Comparison of ENCODE assay signal across 14 cellular contexts in the genomic region with DNA sequence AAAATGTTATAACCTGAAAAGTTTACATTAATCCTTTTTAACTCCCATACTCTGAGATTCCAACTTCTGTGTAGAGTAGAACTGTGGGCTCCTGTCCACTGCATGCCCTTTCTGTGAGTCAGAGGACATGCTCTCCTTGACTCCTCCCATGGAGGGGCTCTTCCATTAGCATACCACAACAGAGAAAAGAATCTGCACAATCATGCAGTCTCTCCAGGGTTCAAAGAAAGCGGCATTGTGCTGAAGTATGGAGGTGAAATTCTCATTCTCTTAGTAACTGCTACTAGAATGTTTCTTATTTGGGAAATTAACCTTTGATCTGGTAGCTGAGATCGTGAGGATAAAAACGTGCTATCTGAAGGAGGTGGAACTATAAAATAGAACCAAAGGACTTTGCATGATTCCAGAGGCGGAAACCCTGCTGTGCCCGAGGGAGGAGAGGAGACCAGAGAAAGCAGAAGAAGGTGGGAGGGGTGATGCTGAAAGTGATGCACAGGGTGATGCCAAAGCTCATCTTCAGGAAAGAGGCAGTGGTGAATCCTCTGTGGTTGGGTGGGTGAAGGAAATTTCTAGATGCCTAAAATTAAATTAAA.
DNase-seq lines count a peak whose midpoint lies in the region; ATAC-seq, FAIRE-seq and TF ChIP-seq lines count a peak whose summit lies in the region.
"Had no signal": no experiment of that assay in that cellular context is flagged by ENCODE, and none has a peak within 500 bp of the region (broad histone marks: within the 10 kb centered on the region; RNA-seq: fewer than 3 reads in every experiment).

No MANE protein-coding gene starts in this region.

- H3F3A ChIP-seq in smooth muscle cell (ENCODE audit: low read depth), result no peaks in the 10 kb centered on the region

- H2AFZ ChIP-seq in smooth muscle cell (ENCODE audit: low read depth), result peak overlapping the region; percentile 52

- WGBS in smooth muscle cell (ENCODE audit: low lambda C conversion rate), result 7% methylated on average over 5 of the region's 5 CpGs

- TF ChIP-seq CTCF in smooth muscle cell (IDR thresholded peaks at IDR 0.05; ENCODE audit: borderline replicate concordance, insufficient read depth, poor library complexity, severe bottlenecking), result no peak

- H3K27me3 ChIP-seq in smooth muscle cell (ENCODE audit: low read depth), result no peaks in the 10 kb centered on the region

- DNase-seq in H54 (ENCODE audit: insufficient read length, low spot score) (peak; percentile 5), T1000 (lab: John Stamatoyannopoulos, UW) (peak; percentile 24), iris pigment epithelial cell (ENCODE audit: low read depth) (peak; percentile 27), smooth muscle cell (lab: John Stamatoyannopoulos, UW; ENCODE audit: unreplicated experiment) (no peak), hypothalamus (lab: John Stamatoyannopoulos, UW) (no peak)
- no peak for DNase-seq in stimulated activated naive CD8-positive, alpha-beta T cell treated with anti-CD3 and anti-CD28 coated beads, Interleukin-15, Interleukin-2, amounts not matched to agents 100 U/mL and 50 U/mL, for 24 hours
- DNase-seq: activated naive CD4-positive, alpha-beta T cell; central memory CD4-positive, alpha-beta T cell; natural killer cell; NCI-H1105; NCI-H226 had no signal

- H3K9ac ChIP-seq in smooth muscle cell (ENCODE audit: low read depth), result no peak overlapping the region

- H3K79me2 ChIP-seq in smooth muscle cell (ENCODE audit: low read depth), result no peaks in the 10 kb centered on the region

- peak overlapping the region; percentile 9 for H3K4me3 ChIP-seq in smooth muscle cell
- H3K4me3 ChIP-seq: thoracic aorta had no signal

- no peaks in the 10 kb centered on the region for H3K9me3 ChIP-seq in smooth muscle cell (replicated peaks; ENCODE audit: low read depth)
- H3K9me3 ChIP-seq: thoracic aorta had no signal

- ATAC-seq in HG03196 (IDR thresholded peaks at IDR 0.05; ENCODE audit: unreplicated experiment) (no peak), HG02970 (IDR thresholded peaks at IDR 0.05; ENCODE audit: low FRiP score, unreplicated experiment) (no peak)
- ATAC-seq in stimulated activated naive CD8-positive, alpha-beta T cell treated with anti-CD3 and anti-CD28 coated beads, Interleukin-15, Interleukin-2, amounts not matched to agents 100 U/mL and 50 U/mL, for 24 hours, result no peak
- ATAC-seq: natural killer cell had no signal

- H3K4me2 ChIP-seq in smooth muscle cell, result peak overlapping the region; percentile 61

- H3K27ac ChIP-seq in smooth muscle cell (ENCODE audit: low read depth), result peak overlapping the region; percentile 29
- H3K27ac ChIP-seq: thoracic aorta had no signal

- no peak for FAIRE-seq in H54 (lab: Jason Lieb, UNC)

- TF ChIP-seq POLR2A in H54 (IDR thresholded peaks at IDR 0.05; ENCODE audit: low read depth, low read length), result no peak

- no peaks in the 10 kb centered on the region for H4K20me1 ChIP-seq in smooth muscle cell (ENCODE audit: low read depth)

- H3K36me3 ChIP-seq in smooth muscle cell (ENCODE audit: low read depth), result no peaks in the 10 kb centered on the region
- H3K36me3 ChIP-seq: thoracic aorta had no signal

- H3K4me1 ChIP-seq in smooth muscle cell (ENCODE audit: low read depth), result peaks cover 25% of the 10 kb centered on the region

Comparison
In these comparisons a context has a peak if more than half of its experiments do, and no peak if none do; other contexts are left out.
1. DNase-seq: peak in H54 (single experiment), T1000 (single experiment) and iris pigment epithelial cell (single experiment); none in smooth muscle cell (single experiment), hypothalamus (0 of 51) and stimulated activated naive CD8-positive, alpha-beta T cell treated with anti-CD3 and anti-CD28 coated beads, Interleukin-15, Interleukin-2, amounts not matched to agents 100 U/mL and 50 U/mL, for 24 hours (single experiment).